ENCODE assay signal across 22 cellular contexts in genomic region chr12:62653304-62653703, GRCh38.
"Had no signal": no experiment of that assay in that cellular context is flagged by ENCODE, and none has a peak within 500 bp of the region (broad histone marks: within the 10 kb centered on the region; RNA-seq: fewer than 3 reads in every experiment).

No MANE protein-coding gene starts in this region.

- H3K4me1 Mint-ChIP-seq: activated T-helper 17 cell treated with anti-CD3 and anti-CD28 coated beads, Interleukin-2, amount 50 U/mL, for 72 hours had no signal

- H3K9me3 Mint-ChIP-seq: activated CD4-positive, alpha-beta memory T cell treated with anti-CD3 and anti-CD28 coated beads, Interleukin-2, amount 10 ng/mL, durations not matched to agents 7 days and 5 days; activated naive CD4-positive, alpha-beta T cell treated with anti-CD3 and anti-CD28 coated beads for 36 hours; activated naive CD8-positive, alpha-beta T cell treated with anti-CD3 and anti-CD28 coated beads for 36 hours; activated T-helper 17 cell treated with anti-CD3 and anti-CD28 coated beads, Interleukin-2, amount 50 U/mL, for 72 hours had no signal

- H3K36me3 ChIP-seq: brain microvascular endothelial cell, cardiac muscle cell, Peyer's patch had no signal

- H3K27ac Mint-ChIP-seq: activated CD4-positive, alpha-beta memory T cell treated with anti-CD3 and anti-CD28 coated beads, Interleukin-2, amount 10 ng/mL, durations not matched to agents 7 days and 5 days; activated CD4-positive, alpha-beta T cell treated with anti-CD3 and anti-CD28 coated beads for 36 hours; activated naive CD4-positive, alpha-beta T cell treated with anti-CD3 and anti-CD28 coated beads for 36 hours; activated naive CD8-positive, alpha-beta T cell treated with anti-CD3 and anti-CD28 coated beads for 36 hours; activated T-helper 17 cell treated with anti-CD3 and anti-CD28 coated beads, Interleukin-2, amount 50 U/mL, for 72 hours had no signal

- H3K27me3 Mint-ChIP-seq: activated CD4-positive, alpha-beta T cell treated with anti-CD3 and anti-CD28 coated beads for 36 hours had no signal

- H3K9me3 ChIP-seq: Peyer's patch had no signal

- H3K4me3 ChIP-seq: cardiac muscle cell, Peyer's patch had no signal

- H3K4me3 Mint-ChIP-seq: activated CD4-positive, alpha-beta memory T cell treated with anti-CD3 and anti-CD28 coated beads, Interleukin-2, amount 10 ng/mL, durations not matched to agents 7 days and 5 days; activated CD4-positive, alpha-beta T cell treated with anti-CD3 and anti-CD28 coated beads for 36 hours; activated naive CD4-positive, alpha-beta T cell treated with anti-CD3 and anti-CD28 coated beads for 36 hours; activated naive CD8-positive, alpha-beta T cell treated with anti-CD3 and anti-CD28 coated beads for 36 hours; activated T-helper 17 cell treated with anti-CD3 and anti-CD28 coated beads, Interleukin-2, amount 50 U/mL, for 72 hours had no signal

- H3K27ac ChIP-seq: brain microvascular endothelial cell, cardiac muscle cell, Peyer's patch had no signal

- H3K4me1 ChIP-seq: Peyer's patch had no signal

- DNase-seq: activated CD4-positive, alpha-beta memory T cell treated with anti-CD3 and anti-CD28 coated beads, Interleukin-2, amount 10 ng/mL, durations not matched to agents 7 days and 5 days; activated CD4-positive, alpha-beta T cell treated with anti-CD3 and anti-CD28 coated beads for 36 hours; activated CD4-positive, alpha-beta T cell treated with anti-CD3 and anti-CD28 coated beads, Interleukin-2, amount 50 U/mL, for 1 hour; activated gamma-delta T cell; activated naive CD4-positive, alpha-beta T cell treated with anti-CD3 and anti-CD28 coated beads for 36 hours; activated naive CD8-positive, alpha-beta T cell treated with anti-CD3 and anti-CD28 coated beads for 36 hours; activated T-cell treated with anti-CD3 and anti-CD28 coated beads for 4 hours; activated T-cell treated with anti-CD3 and anti-CD28 coated beads, Interleukin-2, amount 50 U/mL, for 48 hours; brain microvascular endothelial cell; Karpas-422; NCI-H1436 treated with DMSO at 0.1 percent for 48 hours; NCI-H187; NCI-H2081; NCI-H446; NCI-H524; Peyer's patch; SHP77 treated with DMSO at 0.1 percent for 48 hours; T-helper 2 cell; T1000 had no signal

- H3K27me3 ChIP-seq: brain microvascular endothelial cell, cardiac muscle cell, Peyer's patch had no signal

- FAIRE-seq: TTC549 had no signal

- H3K36me3 Mint-ChIP-seq: activated naive CD8-positive, alpha-beta T cell treated with anti-CD3 and anti-CD28 coated beads for 36 hours had no signal
